Comparison of ENCODE assay signal across 33 cellular contexts in the genomic region with DNA sequence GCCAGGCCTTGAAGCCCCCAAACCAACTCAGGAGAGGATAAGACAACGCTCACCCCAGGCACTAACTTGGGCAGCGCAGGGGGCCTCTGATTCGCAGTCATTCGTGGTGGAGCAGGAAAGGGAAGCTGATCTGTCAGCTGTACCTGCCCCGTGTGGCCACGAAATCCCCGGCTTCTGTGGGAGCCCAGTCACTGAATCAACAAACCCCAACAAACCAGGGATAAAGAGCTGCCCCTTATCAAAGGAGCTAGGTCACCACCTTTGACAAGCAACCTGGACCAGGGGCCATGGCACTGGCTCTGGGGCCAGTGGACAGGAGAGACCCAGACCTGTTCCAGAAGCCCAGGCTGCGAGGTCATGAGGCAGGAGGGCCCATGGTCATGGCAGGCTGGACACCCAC. TPM values are rescaled to one million over a fixed set of nuclear protein-coding genes. Genes with fewer than 3 reads are reported as not detected.
DNase-seq lines count a peak whose midpoint lies in the region; TF ChIP-seq lines count a peak whose summit lies in the region.
"Had no signal": no experiment of that assay in that cellular context is flagged by ENCODE, and none has a peak within 500 bp of the region (broad histone marks: within the 10 kb centered on the region; RNA-seq: fewer than 3 reads in every experiment).

No MANE protein-coding gene starts in this region.

- no peak for DNase-seq in RWPE1 (ENCODE audit: low spot score)
- no peak for DNase-seq in nephron progenitor cell
- no peak for DNase-seq in vagina (ENCODE audit: extremely low spot score in 2 of 2)
- no peak for DNase-seq in BE2C
- no peak for DNase-seq in NCI-H2227 (lab: John Stamatoyannopoulos, UW; ENCODE audit: unreplicated experiment)
- no peak for DNase-seq in ecto neural progenitor cell (ENCODE audit: low spot score)
- DNase-seq: activated CD4-positive, alpha-beta T cell treated with anti-CD3 and anti-CD28 coated beads, Interleukin-2, amount 50 U/mL, for 1 hour; activated CD4-positive, CD25-positive, alpha-beta regulatory T cell; activated gamma-delta T cell; activated naive CD8-positive, alpha-beta T cell treated with anti-CD3 and anti-CD28 coated beads for 36 hours; activated T-cell treated with anti-CD3 and anti-CD28 coated beads, Interleukin-2, amount 50 U/mL, for 4 hours; aorta; Caco-2; DMS79; effector memory CD4-positive, alpha-beta T cell; foreskin fibroblast; GDM1; heart left ventricle; NCI-H1092 treated with DMSO at 0.1 percent for 48 hours; NCI-H187 treated with DMSO at 0.1 percent for 48 hours; NCI-H2171; NCI-H524; NK-92 treated with Interleukin-12 subunit alpha and Interleukin-12 subunit beta, amount 100 ng/mL, for 24 hours; SK-N-SH; stimulated activated naive CD4-positive, alpha-beta T cell; uterus had no signal

- peak overlapping the region; percentile 100 for H3K27ac ChIP-seq in RWPE1
- peak overlapping the region; percentile 85 to 96 for H3K27ac ChIP-seq in esophagus (ENCODE audit: low read depth in 2 of 2, low read length in 1 of 2)
- peak overlapping the region; percentile 86 for H3K27ac ChIP-seq in vagina
- H3K27ac ChIP-seq: coronary artery, heart left ventricle, uterus had no signal

- H3K36me3 Mint-ChIP-seq in nephron progenitor cell (ENCODE audit: low read depth): no peaks in the 10 kb centered on the region
- H3K36me3 Mint-ChIP-seq: activated naive CD8-positive, alpha-beta T cell treated with anti-CD3 and anti-CD28 coated beads for 36 hours; CD14-positive monocyte had no signal

- H3K4me1 ChIP-seq in esophagus (ENCODE audit: control insufficient read depth in 2 of 2, insufficient read depth in 2 of 2, low read length in 1 of 2) (peaks cover 6 to 58% of the 10 kb centered on the region in 2 donors), vagina (peaks cover 91% of the 10 kb centered on the region), BE2C (no peaks in the 10 kb centered on the region)
- H3K4me1 ChIP-seq: heart left ventricle, uterus had no signal

- no peak for TF ChIP-seq POLR2A in vagina (IDR thresholded peaks at IDR 0.05)

- peaks cover 10% of the 10 kb centered on the region for H3K27me3 Mint-ChIP-seq in nephron progenitor cell (ENCODE audit: low read depth, poor library complexity)
- H3K27me3 Mint-ChIP-seq: activated naive CD8-positive, alpha-beta T cell treated with anti-CD3 and anti-CD28 coated beads for 36 hours had no signal

- no peaks in the 10 kb centered on the region for H3K9me3 ChIP-seq in esophagus (ENCODE audit: control insufficient read depth in 2 of 2, insufficient read depth in 1 of 2, low read depth in 1 of 2, low read length in 1 of 2)
- no peaks in the 10 kb centered on the region for H3K9me3 ChIP-seq in vagina
- no peaks in the 10 kb centered on the region for H3K9me3 ChIP-seq in BE2C
- H3K9me3 ChIP-seq: Caco-2, heart left ventricle, mucosa of descending colon, SK-N-SH, uterus had no signal

- H3K4me3 Mint-ChIP-seq in nephron progenitor cell: no peak overlapping the region
- H3K4me3 Mint-ChIP-seq: activated naive CD8-positive, alpha-beta T cell treated with anti-CD3 and anti-CD28 coated beads for 36 hours; activated T-cell treated with anti-CD3 and anti-CD28 coated beads, Interleukin-2, amount 50 U/mL, for 4 hours; CD14-positive monocyte; nephron had no signal

- CTCF ChIA-PET in RWPE1 (lab: Yijun Ruan, JAX): interaction anchor here (2.9 kb wide), 1 partner anchor 14 kb away, joined by 12 read pairs; a partner anchor contains a TSS

- 69 to 79% methylated on average over 8 of the region's 8 CpGs for WGBS in esophagus, 2 donors

- POLR2A ChIA-PET in RWPE1 (lab: Yijun Ruan, JAX; ENCODE audit: low non-redundant PET): no interaction called here

- H3K4me3 ChIP-seq in esophagus (ENCODE audit: low read depth in 1 of 2, low read length in 2 of 2) (no peak overlapping the region), vagina (no peak overlapping the region), BE2C (ENCODE audit: low read depth, low read length) (no peak overlapping the region)
- H3K4me3 ChIP-seq: coronary artery, heart left ventricle, lung, mucosa of descending colon, uterus had no signal

- H3K36me3 ChIP-seq in esophagus (ENCODE audit: control insufficient read depth in 2 of 2, insufficient read depth in 2 of 2, low read length in 1 of 2) (peaks cover 0 to 20% of the 10 kb centered on the region in 2 donors), vagina (no peaks in the 10 kb centered on the region), BE2C (no peaks in the 10 kb centered on the region)
- H3K36me3 ChIP-seq: heart left ventricle, uterus had no signal

- H3K27me3 ChIP-seq in esophagus (ENCODE audit: control insufficient read depth in 1 of 2, insufficient read depth in 2 of 2, low read length in 2 of 2) (no peaks in the 10 kb centered on the region), vagina (no peaks in the 10 kb centered on the region), BE2C (no peaks in the 10 kb centered on the region)
- H3K27me3 ChIP-seq: heart left ventricle, uterus had no signal

- intact Hi-C loops in vagina (cut with DNase I): no loop called here

- H3K9me3 Mint-ChIP-seq in nephron progenitor cell: no peaks in the 10 kb centered on the region
- H3K9me3 Mint-ChIP-seq: activated naive CD8-positive, alpha-beta T cell treated with anti-CD3 and anti-CD28 coated beads for 36 hours; activated T-cell treated with anti-CD3 and anti-CD28 coated beads, Interleukin-2, amount 50 U/mL, for 4 hours; nephron had no signal

- H3K27ac Mint-ChIP-seq in nephron progenitor cell: peak overlapping the region; percentile 87
- H3K27ac Mint-ChIP-seq: activated naive CD8-positive, alpha-beta T cell treated with anti-CD3 and anti-CD28 coated beads for 36 hours had no signal

- peaks cover 87% of the 10 kb centered on the region for H3K4me1 Mint-ChIP-seq in nephron progenitor cell
- H3K4me1 Mint-ChIP-seq: activated naive CD8-positive, alpha-beta T cell treated with anti-CD3 and anti-CD28 coated beads for 36 hours had no signal

- TF ChIP-seq CTCF in RWPE1 (conservative IDR thresholded peaks at IDR 0.05; ENCODE audit: low read depth): no peak
- no peak for TF ChIP-seq CTCF in nephron progenitor cell (IDR thresholded peaks at IDR 0.05)
- no peak for TF ChIP-seq CTCF in vagina (IDR thresholded peaks at IDR 0.05)
- no peak for TF ChIP-seq CTCF in BE2C (IDR thresholded peaks at IDR 0.05; ENCODE audit: low read depth, low read length)

RNA-seq across cellular contexts. Expression of a gene that starts 14.5 kb away (rescaled TPM):
- polyA plus RNA-seq in esophagus: 100 to 1,000 TPM; 239 to 334 TPM
- 184 TPM for total RNA-seq in vagina
- 21.2 TPM for polyA plus RNA-seq in BE2C (2012; ENCODE audit: insufficient read depth, insufficient read length, low read depth)
- total RNA-seq: T-helper 1 cell treated with Interleukin-12 subunit alpha and Interleukin-12 subunit beta and Interleukin-4 antibody, amounts not matched to agents 30 ng/mL and 1 ng/mL, for 36 hours had no signal
- polyA plus RNA-seq: CD14-positive monocyte had no signal
